ENCODE assay signal across 8 cellular contexts in the genomic region with DNA sequence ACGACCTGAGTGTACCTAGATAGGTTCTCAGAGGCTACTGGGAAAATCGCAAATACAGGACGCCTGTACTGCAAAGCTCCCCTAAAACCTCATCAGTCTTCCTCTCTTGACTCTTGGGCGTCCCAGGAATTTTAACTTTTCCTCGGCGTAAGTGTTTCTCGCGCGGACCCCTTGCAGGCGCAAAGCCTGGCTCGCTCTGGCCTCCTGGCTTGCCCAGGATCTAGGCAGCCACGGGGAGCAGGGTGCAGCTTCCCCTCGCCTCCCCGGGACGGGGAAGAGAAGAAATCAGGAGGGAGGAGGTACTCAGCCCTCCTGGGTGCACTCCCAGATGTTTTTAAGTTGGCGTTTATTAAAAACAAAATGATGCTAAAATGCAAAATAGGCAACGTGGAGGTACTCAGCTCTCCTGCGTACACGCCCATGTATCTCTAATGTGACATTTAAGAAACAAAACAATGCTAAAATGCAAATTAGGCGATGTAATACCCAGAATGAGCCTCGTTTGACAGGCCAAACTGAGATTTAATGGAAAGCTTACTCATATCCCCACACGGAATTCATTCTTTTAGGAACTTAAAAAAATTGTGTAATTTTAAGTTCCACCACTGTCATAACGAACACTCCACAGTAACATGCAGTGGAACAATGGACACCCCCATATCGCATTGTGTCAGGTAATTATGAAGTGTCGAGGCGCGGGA. TPM values are rescaled to one million over a fixed set of nuclear protein-coding genes. Genes with fewer than 3 reads are reported as not detected.
DNase-seq lines count a peak whose midpoint lies in the region; TF ChIP-seq lines count a peak whose summit lies in the region.

No MANE protein-coding gene starts in this region.

- H3K79me2 ChIP-seq in Loucy (ENCODE audit: insufficient read depth, low read length) (peaks cover 35% of the 10 kb centered on the region), neural cell (replicated peaks; ENCODE audit: insufficient read depth, low read length) (peaks cover 30% of the 10 kb centered on the region)

- TF ChIP-seq RAD21 in neural cell (conservative IDR thresholded peaks at IDR 0.05), result no peak

- H3K4me3 ChIP-seq in BLaER1 treated with 17β-estradiol and CSF1 and Interleukin-3, amounts not matched to agents 10 nM and 100 nM, result peak overlapping the region; percentile 59 to 77 (median 70)
- H3K4me3 ChIP-seq in Loucy (ENCODE audit: low read length, poor library complexity, severe bottlenecking) (peak overlapping the region; percentile 89), neural cell (ENCODE audit: low read length) (peak overlapping the region; percentile 83)
- H3K4me3 ChIP-seq in effector memory CD4-positive, alpha-beta T cell (ENCODE audit: insufficient read depth, low read depth, low read length, poor library complexity, severe bottlenecking), result peak overlapping the region; percentile 63

- no peak for DNase-seq in effector memory CD4-positive, alpha-beta T cell
- no peak for DNase-seq in A172 (ENCODE audit: low spot score)
- DNase-seq in AG08396 (ENCODE audit: low spot score), result no peak
- no peak for DNase-seq in NCI-H446 treated with DMSO at 0.1 percent for 48 hours (lab: John Stamatoyannopoulos, UW)
- no peak for DNase-seq in NCI-H2107 (lab: John Stamatoyannopoulos, UW)

- H4K20me1 ChIP-seq in BLaER1 treated with 17β-estradiol and CSF1 and Interleukin-3, amounts not matched to agents 10 nM and 100 nM, result peaks cover 0 to 42% (median 26%) of the 10 kb centered on the region in 11 experiments; a peak in 14 of 22 replicates
- H4K20me1 ChIP-seq in Loucy (ENCODE audit: insufficient read depth, low read length, poor library complexity, severe bottlenecking) (no peaks in the 10 kb centered on the region), neural cell (ENCODE audit: insufficient read depth) (peaks cover 5% of the 10 kb centered on the region)

- TF ChIP-seq EP300 in neural cell (conservative IDR thresholded peaks at IDR 0.05; ENCODE audit: poor library complexity, severe bottlenecking), result no peak

- no peaks in the 10 kb centered on the region for H3F3A ChIP-seq in Loucy (ENCODE audit: low read depth)
- no peaks in the 10 kb centered on the region for H3F3A ChIP-seq in neural cell (ENCODE audit: insufficient read depth, low read length, poor library complexity, severe bottlenecking)

- H2AFZ ChIP-seq in Loucy (ENCODE audit: low read length) (peak overlapping the region; percentile 95), neural cell (ENCODE audit: low read depth, low read length) (peak overlapping the region; percentile 35)

- H3K9ac ChIP-seq in BLaER1 treated with 17β-estradiol and CSF1 and Interleukin-3, amounts not matched to agents 10 nM and 100 nM, result peak overlapping the region in 2 of 11 experiments; percentile 42 to 50; a peak in 3 of 22 replicates
- H3K9ac ChIP-seq in Loucy (ENCODE audit: low read depth, low read length, poor library complexity, severe bottlenecking) (peak overlapping the region; percentile 83), neural cell (ENCODE audit: low read length) (peak overlapping the region; percentile 93)

- H3K4me2 ChIP-seq in BLaER1 treated with 17β-estradiol and CSF1 and Interleukin-3, amounts not matched to agents 10 nM and 100 nM, result peak overlapping the region; percentile 92 to 100 (median 98)
- H3K4me2 ChIP-seq in Loucy (ENCODE audit: low read depth, low read length, poor library complexity, severe bottlenecking) (peak overlapping the region; percentile 92), neural cell (ENCODE audit: low read length) (peak overlapping the region; percentile 92)

- H3K9me2 ChIP-seq in Loucy (replicated peaks; ENCODE audit: low read depth, low read length), result no peaks in the 10 kb centered on the region
- H3K9me2 ChIP-seq in neural cell (ENCODE audit: insufficient read depth, low read length), result no peaks in the 10 kb centered on the region

- H3K9me3 ChIP-seq in BLaER1 treated with 17β-estradiol and CSF1 and Interleukin-3, amounts not matched to agents 10 nM and 100 nM (replicated peaks in 1 of 11), result no peaks in the 10 kb centered on the region
- H3K9me3 ChIP-seq in Loucy (ENCODE audit: insufficient read depth, low read depth, low read length) (no peaks in the 10 kb centered on the region), neural cell (ENCODE audit: low read length) (no peaks in the 10 kb centered on the region)
- H3K9me3 ChIP-seq in effector memory CD4-positive, alpha-beta T cell (ENCODE audit: control insufficient read depth, low read length), result no peaks in the 10 kb centered on the region

- no peak for TF ChIP-seq CTCF in Loucy (conservative IDR thresholded peaks at IDR 0.05; ENCODE audit: low read length)
- TF ChIP-seq CTCF in neural cell (IDR thresholded peaks at IDR 0.05; ENCODE audit: poor library complexity, severe bottlenecking), result no peak

- peaks cover 24 to 41% (median 26%) of the 10 kb centered on the region in 10 experiments; a peak in 19 of 20 replicates for H3K4me1 ChIP-seq in BLaER1 treated with 17β-estradiol and CSF1 and Interleukin-3, amounts not matched to agents 10 nM and 100 nM
- H3K4me1 ChIP-seq in Loucy (ENCODE audit: insufficient read depth, low read length, poor library complexity, severe bottlenecking), result peaks cover 34% of the 10 kb centered on the region
- peaks cover 30% of the 10 kb centered on the region for H3K4me1 ChIP-seq in effector memory CD4-positive, alpha-beta T cell (ENCODE audit: control insufficient read depth, insufficient read depth, low read length, poor library complexity, severe bottlenecking)

- peaks cover 73 to 92% (median 82%) of the 10 kb centered on the region in 11 experiments for H3K27me3 ChIP-seq in BLaER1 treated with 17β-estradiol and CSF1 and Interleukin-3, amounts not matched to agents 10 nM and 100 nM
- no peaks in the 10 kb centered on the region for H3K27me3 ChIP-seq in Loucy (ENCODE audit: insufficient read depth, low read length, poor library complexity, severe bottlenecking)
- peaks cover 49% of the 10 kb centered on the region for H3K27me3 ChIP-seq in effector memory CD4-positive, alpha-beta T cell (replicated peaks; ENCODE audit: control insufficient read depth, insufficient read depth, low read length, poor library complexity, severe bottlenecking)
- H3K27me3 ChIP-seq in neural cell (ENCODE audit: insufficient read depth, low read depth, low read length), result peaks cover 9% of the 10 kb centered on the region

- H3K36me3 ChIP-seq in BLaER1 treated with 17β-estradiol and CSF1 and Interleukin-3, amounts not matched to agents 10 nM and 100 nM, result no peaks in the 10 kb centered on the region
- no peaks in the 10 kb centered on the region for H3K36me3 ChIP-seq in Loucy (ENCODE audit: insufficient read depth, low read length)
- no peaks in the 10 kb centered on the region for H3K36me3 ChIP-seq in effector memory CD4-positive, alpha-beta T cell (ENCODE audit: control insufficient read depth, insufficient read depth, low read length)
- no peaks in the 10 kb centered on the region for H3K36me3 ChIP-seq in neural cell (ENCODE audit: insufficient read depth, low read length)

- H3K27ac ChIP-seq in BLaER1 treated with 17β-estradiol and CSF1 and Interleukin-3, amounts not matched to agents 10 nM and 100 nM, result no peak overlapping the region
- no peak overlapping the region for H3K27ac ChIP-seq in effector memory CD4-positive, alpha-beta T cell (ENCODE audit: insufficient read depth, low read length, poor library complexity, severe bottlenecking)
- peak overlapping the region; percentile 84 for H3K27ac ChIP-seq in neural cell (ENCODE audit: low read length)

TF ChIP-seq in neural cell, 6 proteins besides CTCF, POLR2A, EP300 and RAD21:
- TF ChIP-seq MXI1 (conservative IDR thresholded peaks at IDR 0.05; ENCODE audit: poor library complexity, severe bottlenecking), result no peak
- TF ChIP-seq TAF1 (IDR thresholded peaks at IDR 0.05; ENCODE audit: low read depth), result no peak
- TF ChIP-seq SMC3 (conservative IDR thresholded peaks at IDR 0.05; ENCODE audit: poor library complexity), result no peak
- TF ChIP-seq, protein P1, sequence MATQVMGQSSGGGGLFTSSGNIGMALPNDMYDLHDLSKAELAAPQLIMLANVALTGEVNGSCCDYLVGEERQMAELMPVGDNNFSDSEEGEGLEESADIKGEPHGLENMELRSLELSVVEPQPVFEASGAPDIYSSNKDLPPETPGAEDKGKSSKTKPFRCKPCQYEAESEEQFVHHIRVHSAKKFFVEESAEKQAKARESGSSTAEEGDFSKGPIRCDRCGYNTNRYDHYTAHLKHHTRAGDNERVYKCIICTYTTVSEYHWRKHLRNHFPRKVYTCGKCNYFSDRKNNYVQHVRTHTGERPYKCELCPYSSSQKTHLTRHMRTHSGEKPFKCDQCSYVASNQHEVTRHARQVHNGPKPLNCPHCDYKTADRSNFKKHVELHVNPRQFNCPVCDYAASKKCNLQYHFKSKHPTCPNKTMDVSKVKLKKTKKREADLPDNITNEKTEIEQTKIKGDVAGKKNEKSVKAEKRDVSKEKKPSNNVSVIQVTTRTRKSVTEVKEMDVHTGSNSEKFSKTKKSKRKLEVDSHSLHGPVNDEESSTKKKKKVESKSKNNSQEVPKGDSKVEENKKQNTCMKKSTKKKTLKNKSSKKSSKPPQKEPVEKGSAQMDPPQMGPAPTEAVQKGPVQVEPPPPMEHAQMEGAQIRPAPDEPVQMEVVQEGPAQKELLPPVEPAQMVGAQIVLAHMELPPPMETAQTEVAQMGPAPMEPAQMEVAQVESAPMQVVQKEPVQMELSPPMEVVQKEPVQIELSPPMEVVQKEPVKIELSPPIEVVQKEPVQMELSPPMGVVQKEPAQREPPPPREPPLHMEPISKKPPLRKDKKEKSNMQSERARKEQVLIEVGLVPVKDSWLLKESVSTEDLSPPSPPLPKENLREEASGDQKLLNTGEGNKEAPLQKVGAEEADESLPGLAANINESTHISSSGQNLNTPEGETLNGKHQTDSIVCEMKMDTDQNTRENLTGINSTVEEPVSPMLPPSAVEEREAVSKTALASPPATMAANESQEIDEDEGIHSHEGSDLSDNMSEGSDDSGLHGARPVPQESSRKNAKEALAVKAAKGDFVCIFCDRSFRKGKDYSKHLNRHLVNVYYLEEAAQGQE (IDR thresholded peaks at IDR 0.05; ENCODE audit: borderline replicate concordance), result no peak
TF ChIP-seq in neural cell: peak in this region for 0.

RNA-seq across cellular contexts. Expression of a gene that starts 1.6 kb away (rescaled TPM):
- 16.4 and 21.6 TPM in 2 replicates for polyA plus RNA-seq in neural cell
- 47.5 and 60.7 TPM in 2 replicates for polyA minus RNA-seq in neural cell
- not detected in 2 replicates for total RNA-seq in A172 (2014; rRNA removed; shearing (Covaris generic))

RNA-seq across cellular contexts. Expression of a gene that starts 29.0 kb away (rescaled TPM):
- polyA plus RNA-seq in neural cell, result 4.6 and 5.0 TPM in 2 replicates
- polyA minus RNA-seq in neural cell, result 8.3 and 10.4 TPM in 2 replicates
- 7.3 and 8.2 TPM in 2 replicates for total RNA-seq in A172 (2014; rRNA removed; shearing (Covaris generic))
